In the genomic region with DNA sequence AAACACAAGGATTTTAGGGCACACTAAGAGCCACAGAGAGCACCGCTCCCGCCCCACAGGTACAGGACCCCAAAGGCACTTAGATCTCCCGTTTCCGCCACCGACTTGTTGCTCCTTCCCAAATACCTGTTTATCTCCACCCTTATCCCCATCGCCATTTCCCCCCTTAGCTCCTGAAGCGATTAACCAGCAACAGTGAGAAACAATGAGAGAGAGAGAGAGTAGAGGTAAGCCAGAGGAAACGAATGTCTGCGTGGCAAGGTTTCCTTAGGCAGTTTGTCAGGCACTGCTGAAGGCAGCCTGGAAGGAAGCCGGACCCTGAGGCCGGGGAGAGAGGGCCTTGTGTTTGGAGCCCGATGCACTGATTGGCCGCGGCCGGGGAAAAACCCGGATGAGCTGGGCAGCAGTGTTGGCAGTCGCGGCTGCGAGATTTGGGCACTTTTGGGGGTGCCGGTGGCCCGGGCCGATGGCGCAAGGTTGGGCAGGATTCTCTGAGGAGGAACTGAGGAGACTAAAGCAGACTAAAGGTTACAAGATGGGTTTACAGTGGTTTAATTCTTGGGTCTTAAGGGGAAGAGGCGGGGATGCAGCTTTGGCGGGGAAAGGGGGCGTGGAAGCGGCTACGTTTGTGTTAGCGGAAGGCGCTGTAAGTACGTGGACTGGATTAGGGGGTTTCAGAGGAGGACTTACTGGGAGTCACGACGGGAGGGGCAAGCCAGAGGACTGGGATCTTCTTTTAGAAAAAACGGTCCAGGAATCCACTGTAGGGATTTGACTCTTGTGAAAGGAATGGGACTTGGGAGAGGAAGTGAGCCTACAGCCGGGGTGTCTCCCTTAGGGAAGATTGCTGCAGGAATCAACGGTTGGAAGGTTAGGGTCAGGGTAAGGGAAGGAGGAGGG, we compare ENCODE assay signal across 8 cellular contexts. TPM values are rescaled to one million over a fixed set of nuclear protein-coding genes. Genes with fewer than 3 reads are reported as not detected.
DNase-seq lines count a peak whose midpoint lies in the region; ATAC-seq, FAIRE-seq and TF ChIP-seq lines count a peak whose summit lies in the region.

A gene with protein sequence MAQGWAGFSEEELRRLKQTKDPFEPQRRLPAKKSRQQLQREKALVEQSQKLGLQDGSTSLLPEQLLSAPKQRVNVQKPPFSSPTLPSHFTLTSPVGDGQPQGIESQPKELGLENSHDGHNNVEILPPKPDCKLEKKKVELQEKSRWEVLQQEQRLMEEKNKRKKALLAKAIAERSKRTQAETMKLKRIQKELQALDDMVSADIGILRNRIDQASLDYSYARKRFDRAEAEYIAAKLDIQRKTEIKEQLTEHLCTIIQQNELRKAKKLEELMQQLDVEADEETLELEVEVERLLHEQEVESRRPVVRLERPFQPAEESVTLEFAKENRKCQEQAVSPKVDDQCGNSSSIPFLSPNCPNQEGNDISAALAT (plus strand): TSS at position 409 of the 900 bp plus-strand sequence. CDS start 58 bp downstream, at position 467.

- no peaks in the 10 kb centered on the region for H3K9me3 ChIP-seq in right cardiac atrium (ENCODE audit: control insufficient read depth, low read length)

- in situ Hi-C loops in GM13977 (cut with MboI; ENCODE audit: low pct_unique_long_range_greater_than_20kb, low sequenced_read_pairs, unreplicated experiment) = loop anchor here (25.0 kb wide), 1 partner anchor 620 kb away; no protein-coding TSS in a partner anchor

- intact Hi-C loops in T-helper 1 cell treated with Interleukin-12 subunit alpha and Interleukin-12 subunit beta and Interleukin-4 antibody, amounts not matched to agents 30 ng/mL and 1 ng/mL, for 36 hours (cut with micrococcal nuclease) = loop anchor here (1.0 to 10.0 kb wide), 14 partner anchors 30 to 2000 kb away; a partner anchor contains a TSS
- intact Hi-C loops in right cardiac atrium (cut with DNase I) = loop anchor here in 1 of 4 donors (10.0 kb wide), 1 partner anchor 133 kb away; a partner anchor contains a TSS

- peak within 1 kb of the TSS; percentile 98 for H3K4me3 ChIP-seq in right cardiac atrium (ENCODE audit: low read length)

- ATAC-seq in HG02852 (IDR thresholded peaks at IDR 0.05; ENCODE audit: unreplicated experiment) (peak; percentile 98), right cardiac atrium (peak; percentile 99 to 100)

- under 1% methylated on average over 36 of the region's 36 CpGs for WGBS in right cardiac atrium

- H3K4me1 ChIP-seq in right cardiac atrium (ENCODE audit: control insufficient read depth, insufficient read depth, low read length) = no peaks in the 10 kb centered on the region

- DNase-seq in GM13977 (ENCODE audit: low spot score) (peak; percentile 85), NCI-H146 (lab: John Stamatoyannopoulos, UW) (peak; percentile 91), right cardiac atrium (peak; percentile 94 to 97 (median 96)), pulmonary artery endothelial cell (ENCODE audit: low read depth, low spot score) (peak; percentile 68), urothelium cell line (ENCODE audit: low spot score) (peak; percentile 95)

- no peak for TF ChIP-seq CTCF in GM13977 (IDR thresholded peaks at IDR 0.05; ENCODE audit: extremely low read depth, insufficient read depth, missing control alignments)

- no peaks in the 10 kb centered on the region for H3K27me3 ChIP-seq in right cardiac atrium (ENCODE audit: control insufficient read depth, insufficient read depth)

- H3K27ac ChIP-seq in angular gyrus (ENCODE audit: low read depth, low read length) = peak within 1 kb of the TSS; percentile 89
- peak within 1 kb of the TSS; percentile 99 for H3K27ac ChIP-seq in right cardiac atrium (ENCODE audit: low read length)

- peak; percentile 82 for FAIRE-seq in urothelium cell line (lab: Jason Lieb, UNC)

RNA-seq across cellular contexts. Expression of the gene that starts here (rescaled TPM):
- total RNA-seq in T-helper 1 cell treated with Interleukin-12 subunit alpha and Interleukin-12 subunit beta and Interleukin-4 antibody, amounts not matched to agents 30 ng/mL and 1 ng/mL, for 36 hours = 13.8 and 16.1 TPM in 2 replicates
- 10 to 100 TPM in 2 of 4 donors, 1 to 10 TPM in 2; 9.0 to 10.9 (median 10.0) TPM for total RNA-seq in right cardiac atrium
- polyA plus RNA-seq in right cardiac atrium = 4.6 TPM
- 5.6 and 12.3 TPM in 2 replicates for total RNA-seq in pulmonary artery endothelial cell

Comparison
In these comparisons a context has a peak if more than half of its experiments do, and no peak if none do; other contexts are left out.
1. Peak in every context shown above with its lines: DNase-seq, ATAC-seq, H3K4me3 ChIP-seq and H3K27ac ChIP-seq.